In the genomic region with DNA sequence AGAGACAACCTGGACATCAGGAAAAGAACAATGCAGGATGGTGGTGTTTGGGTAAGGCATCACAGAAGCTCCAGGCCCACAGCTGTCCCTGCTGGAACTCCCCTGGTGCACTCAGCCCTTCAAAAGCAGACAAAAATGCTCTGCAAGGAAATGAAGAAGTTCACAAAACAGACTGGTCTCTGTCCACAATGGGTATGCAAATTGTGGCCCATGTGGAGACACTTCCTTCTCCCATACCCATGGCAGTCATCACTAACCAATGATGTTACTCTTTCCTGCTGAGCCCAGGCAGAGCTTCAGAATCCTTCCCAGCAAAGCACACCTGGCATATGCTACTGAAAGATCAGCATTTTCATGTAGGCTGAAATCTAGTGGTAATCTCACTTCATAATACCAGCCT, we compare ENCODE assay signal across 14 cellular contexts. TPM values are rescaled to one million over a fixed set of nuclear protein-coding genes. Genes with fewer than 3 reads are reported as not detected.
DNase-seq lines count a peak whose midpoint lies in the region; ATAC-seq and TF ChIP-seq lines count a peak whose summit lies in the region.
"Had no signal": no experiment of that assay in that cellular context is flagged by ENCODE, and none has a peak within 500 bp of the region (broad histone marks: within the 10 kb centered on the region; RNA-seq: fewer than 3 reads in every experiment).

No MANE protein-coding gene starts in this region.

- no peaks in the 10 kb centered on the region for H3K79me1 ChIP-seq in H9 (ENCODE audit: insufficient read depth, low read depth, low read length, poor library complexity, severe bottlenecking)

- H2BK12ac ChIP-seq in H9 (ENCODE audit: insufficient read length, low read depth, low read length) = no peak overlapping the region

- H3K9ac ChIP-seq in H9 (ENCODE audit: extremely low read depth, insufficient read length, low read length) = no peak overlapping the region

- H3K27me3 ChIP-seq in H9 (ENCODE audit: insufficient read depth, low read length) (no peaks in the 10 kb centered on the region), upper lobe of left lung (no peaks in the 10 kb centered on the region)
- H3K27me3 ChIP-seq: esophagus muscularis mucosa had no signal

- H3K18ac ChIP-seq in H9 (ENCODE audit: insufficient read length, low read depth, low read length) = no peak overlapping the region

- H3K4me1 Mint-ChIP-seq in H9 (peaks cover 11 to 16% of the 10 kb centered on the region in 2 experiments), memory B cell (peaks cover 36% of the 10 kb centered on the region)
- H3K4me1 Mint-ChIP-seq: immature natural killer cell had no signal

- H3K56ac ChIP-seq in H9 (ENCODE audit: insufficient read length, low read depth, low read length) = no peak overlapping the region

- H3K23ac ChIP-seq in H9 (ENCODE audit: insufficient read length, low read depth, low read length) = no peak overlapping the region

- H3K27ac ChIP-seq in H9 (ENCODE audit: insufficient read length, low read depth, low read length) = peak overlapping the region; percentile 1
- no peak overlapping the region for H3K27ac ChIP-seq in substantia nigra (ENCODE audit: low read depth, low read length, poor library complexity, severe bottlenecking)
- H3K27ac ChIP-seq in upper lobe of left lung = no peak overlapping the region
- H3K27ac ChIP-seq: esophagus muscularis mucosa, skin epidermis had no signal

- H2BK120ac ChIP-seq in H9 (ENCODE audit: low read depth, low read length, poor library complexity, severe bottlenecking) = no peak overlapping the region

- no peak overlapping the region for H3K4ac ChIP-seq in H9 (ENCODE audit: low read depth, low read length)

- H3K79me2 ChIP-seq in H9 (ENCODE audit: insufficient read depth, low read length) = no peaks in the 10 kb centered on the region

- H3K36me3 ChIP-seq in upper lobe of left lung = no peaks in the 10 kb centered on the region
- H3K36me3 ChIP-seq: esophagus muscularis mucosa had no signal

- H4K91ac ChIP-seq in H9 (ENCODE audit: insufficient read length, low read depth, low read length) = no peak overlapping the region

- H2BK5ac ChIP-seq in H9 (ENCODE audit: insufficient read length, low read length) = no peak overlapping the region

- H2AFZ ChIP-seq in H9 (ENCODE audit: low read length) = no peak overlapping the region

- no peak overlapping the region for H3T11ph ChIP-seq in H9 (ENCODE audit: low read length)

- H2BK15ac ChIP-seq in H9 (ENCODE audit: low read depth, low read length) = no peak overlapping the region

- no peak overlapping the region for H2BK20ac ChIP-seq in H9 (ENCODE audit: low read depth, low read length, poor library complexity, severe bottlenecking)

- no peak overlapping the region for H3K4me3 ChIP-seq in upper lobe of left lung
- H3K4me3 ChIP-seq: esophagus muscularis mucosa, skin epidermis had no signal

- no peak for TF ChIP-seq POLR2A in upper lobe of left lung (IDR thresholded peaks at IDR 0.05)

- H4K8ac ChIP-seq in H9 (replicated peaks; ENCODE audit: insufficient read length, low read depth, low read length) = no peak overlapping the region

- H2AK5ac ChIP-seq in H9 (ENCODE audit: insufficient read length, low read length) = no peak overlapping the region

- no peaks in the 10 kb centered on the region for H4K20me1 ChIP-seq in H9 (ENCODE audit: control insufficient read depth, insufficient read depth, insufficient read length)

- H3K9me3 ChIP-seq in H9 (ENCODE audit: control insufficient read depth, low read depth, low read length) (no peaks in the 10 kb centered on the region), upper lobe of left lung (no peaks in the 10 kb centered on the region)
- H3K9me3 ChIP-seq: esophagus muscularis mucosa had no signal

- no peaks in the 10 kb centered on the region for H3K23me2 ChIP-seq in H9 (ENCODE audit: insufficient read length, low read depth, low read length, poor library complexity, severe bottlenecking)

- TF ChIP-seq EP300 in upper lobe of left lung (IDR thresholded peaks at IDR 0.05) = no peak

- peaks cover 2% of the 10 kb centered on the region; the same call in 1 of the 2 replicates for H3K4me1 ChIP-seq in H9 (ENCODE audit: insufficient read depth, low read length)
- peaks cover 25 to 35% (median 30%) of the 10 kb centered on the region in 4 donors for H3K4me1 ChIP-seq in upper lobe of left lung

- H3K27me3 Mint-ChIP-seq in H9 (ENCODE audit: low read depth) = no peaks in the 10 kb centered on the region; the same call in 1 of the 2 replicates
- H3K27me3 Mint-ChIP-seq in memory B cell = no peaks in the 10 kb centered on the region

- ATAC-seq in GM19023 (IDR thresholded peaks at IDR 0.05; ENCODE audit: unreplicated experiment) (peak; percentile 70), HG03378 (IDR thresholded peaks at IDR 0.05; ENCODE audit: unreplicated experiment) (peak; percentile 64), memory B cell (ENCODE audit: low read depth) (peak; percentile 86), upper lobe of left lung (ENCODE audit: low FRiP score in 2 of 2) (no peak)
- ATAC-seq: natural killer cell treated with Interleukin-12 subunit alpha and Interleukin-12 subunit beta and Interleukin-15 and Interleukin-18, amount 100 ng/mL, for 72 hours had no signal

- no peak overlapping the region for H4K5ac ChIP-seq in H9 (ENCODE audit: insufficient read length, low read depth, low read length)

- no peak overlapping the region; a peak in 1 of 5 replicates for H3K4me3 Mint-ChIP-seq in H9
- H3K4me3 Mint-ChIP-seq in memory B cell = peak overlapping the region; percentile 22
- H3K4me3 Mint-ChIP-seq: immature natural killer cell; natural killer cell treated with Interleukin-12 subunit alpha and Interleukin-12 subunit beta and Interleukin-15 and Interleukin-18, amount 100 ng/mL, for 72 hours had no signal

- DNase-seq in H9 (no peak), memory B cell (ENCODE audit: low spot score in 2 of 2) (peak in 1 of 2 donors; percentile 23), substantia nigra (lab: John Stamatoyannopoulos, UW) (no peak), upper lobe of left lung (no peak), NAMALWA (ENCODE audit: low spot score) (no peak)
- DNase-seq in stimulated activated CD4-positive, alpha-beta T cell treated with anti-CD3 and anti-CD28 coated beads, Interleukin-15, amount 100 ng/mL, for 24 hours = no peak
- DNase-seq: immature natural killer cell, NCI-H2107 had no signal

- no peak for TF ChIP-seq CTCF in H9 (conservative IDR thresholded peaks at IDR 0.05)
- TF ChIP-seq CTCF in upper lobe of left lung (IDR thresholded peaks at IDR 0.05) = no peak

- H3K4me2 ChIP-seq in H9 (ENCODE audit: insufficient read depth, insufficient read length, low read length) = no peak overlapping the region

- H3K9me3 Mint-ChIP-seq in H9 = no peaks in the 10 kb centered on the region
- no peaks in the 10 kb centered on the region for H3K9me3 Mint-ChIP-seq in memory B cell
- H3K9me3 Mint-ChIP-seq: immature natural killer cell; natural killer cell treated with Interleukin-12 subunit alpha and Interleukin-12 subunit beta and Interleukin-15 and Interleukin-18, amount 100 ng/mL, for 72 hours had no signal

- H3K27ac Mint-ChIP-seq in H9 (peak overlapping the region in 2 of 3 experiments; percentile 3 to 82; a peak in 2 of 7 replicates), memory B cell (peak overlapping the region; percentile 60)
- H3K27ac Mint-ChIP-seq: immature natural killer cell; natural killer cell treated with Interleukin-12 subunit alpha and Interleukin-12 subunit beta and Interleukin-15 and Interleukin-18, amount 100 ng/mL, for 72 hours had no signal

- H3K14ac ChIP-seq in H9 (ENCODE audit: insufficient read depth, low read length) = no peak overlapping the region

- H3K36me3 Mint-ChIP-seq in H9 (ENCODE audit: insufficient read depth in 1 of 3, low read depth in 3 of 3) (no peaks in the 10 kb centered on the region), memory B cell (no peaks in the 10 kb centered on the region)
- H3K36me3 Mint-ChIP-seq: immature natural killer cell; natural killer cell treated with Interleukin-12 subunit alpha and Interleukin-12 subunit beta and Interleukin-15 and Interleukin-18, amount 100 ng/mL, for 72 hours had no signal

RNA-seq across cellular contexts. Expression of a gene that starts 42.6 kb away (rescaled TPM):
- total RNA-seq in H9 (2021) (3.0 and 3.1 TPM in 2 replicates), upper lobe of left lung (100 to 1,000 TPM in 3 of 6 donors, 10 to 100 TPM in 3; 51.6 to 118 (median 95.3) TPM)

RNA-seq across cellular contexts. Expression of a gene that starts 55.1 kb away (rescaled TPM):
- total RNA-seq in H9 (2021) = 3.3 and 3.8 TPM in 2 replicates
- total RNA-seq in upper lobe of left lung = 10 to 100 TPM; 11.7 to 23.3 (median 15.4) TPM
- total RNA-seq: HT1080 had no signal

Comparison
In these comparisons a context has a peak if more than half of its experiments do, and no peak if none do; other contexts are left out.
1. ATAC-seq: peak in GM19023 (single experiment), HG03378 (single experiment) and memory B cell (single experiment); none in upper lobe of left lung (0 of 2).
2. RNA of a gene that starts 42.6 kb away (total RNA-seq): 51.6 to 118 TPM in upper lobe of left lung; 3.0 to 3.1 TPM in H9; every median in the first group is over 10 times any median in the second.